In genomic region chr14:73293782-73294781, GRCh38 we compare ENCODE assay signal across 17 cellular contexts.
"Had no signal": no experiment of that assay in that cellular context is flagged by ENCODE, and none has a peak within 500 bp of the region (broad histone marks: within the 10 kb centered on the region; RNA-seq: fewer than 3 reads in every experiment).

No MANE protein-coding gene starts in this region.

- H3K27me3 Mint-ChIP-seq: activated CD4-positive, alpha-beta memory T cell treated with anti-CD3 and anti-CD28 coated beads for 36 hours; activated CD4-positive, alpha-beta T cell treated with anti-CD3 and anti-CD28 coated beads for 36 hours; stimulated activated naive CD8-positive, alpha-beta T cell treated with anti-CD3 and anti-CD28 coated beads, Interleukin-15, Interleukin-2, amounts not matched to agents 100 ng/mL and 50 ng/mL, for 24 hours; type B pancreatic cell had no signal

- H3K9me3 ChIP-seq: gastroesophageal sphincter, heart left ventricle, left ventricle myocardium inferior had no signal

- H3K27ac ChIP-seq: brain microvascular endothelial cell, gastroesophageal sphincter, heart left ventricle, left ventricle myocardium inferior had no signal

- H3K4me3 Mint-ChIP-seq: activated CD4-positive, alpha-beta memory T cell treated with anti-CD3 and anti-CD28 coated beads for 36 hours; activated CD4-positive, alpha-beta T cell treated with anti-CD3 and anti-CD28 coated beads for 36 hours; activated naive CD4-positive, alpha-beta T cell treated with anti-CD3 and anti-CD28 coated beads for 36 hours; endodermal cell; nephron progenitor cell; stimulated activated naive CD8-positive, alpha-beta T cell treated with anti-CD3 and anti-CD28 coated beads, Interleukin-15, Interleukin-2, amounts not matched to agents 100 ng/mL and 50 ng/mL, for 24 hours; T-helper 2 cell treated with Interferon-gamma antibody and Interleukin-4, amounts not matched to agents 5 μg/mL and 100 μg/mL, for 36 hours; type B pancreatic cell; WTC11 had no signal

- H3K4me1 Mint-ChIP-seq: nephron progenitor cell had no signal

- H3K27ac Mint-ChIP-seq: activated CD4-positive, alpha-beta memory T cell treated with anti-CD3 and anti-CD28 coated beads for 36 hours; activated CD4-positive, alpha-beta T cell treated with anti-CD3 and anti-CD28 coated beads for 36 hours; activated naive CD4-positive, alpha-beta T cell treated with anti-CD3 and anti-CD28 coated beads for 36 hours; endodermal cell; nephron progenitor cell; stimulated activated naive CD8-positive, alpha-beta T cell treated with anti-CD3 and anti-CD28 coated beads, Interleukin-15, Interleukin-2, amounts not matched to agents 100 ng/mL and 50 ng/mL, for 24 hours; T-helper 2 cell treated with Interferon-gamma antibody and Interleukin-4, amounts not matched to agents 5 μg/mL and 100 μg/mL, for 36 hours; WTC11 had no signal

- H3K27me3 ChIP-seq: brain microvascular endothelial cell, gastroesophageal sphincter, heart left ventricle had no signal

- DNase-seq: activated CD4-positive, alpha-beta memory T cell treated with anti-CD3 and anti-CD28 coated beads for 36 hours; activated CD4-positive, alpha-beta T cell treated with anti-CD3 and anti-CD28 coated beads for 36 hours; activated naive CD4-positive, alpha-beta T cell treated with anti-CD3 and anti-CD28 coated beads for 36 hours; brain microvascular endothelial cell; endodermal cell; heart left ventricle; left ventricle myocardium inferior; mammary epithelial cell; nephron progenitor cell; posterior cingulate gyrus; retina; stimulated activated CD4-positive, alpha-beta T cell treated with anti-CD3 and anti-CD28 coated beads, Interleukin-2, amount 100 ng/mL, for 24 hours had no signal

- H3K9me3 Mint-ChIP-seq: activated CD4-positive, alpha-beta memory T cell treated with anti-CD3 and anti-CD28 coated beads for 36 hours; activated naive CD4-positive, alpha-beta T cell treated with anti-CD3 and anti-CD28 coated beads for 36 hours; endodermal cell; nephron progenitor cell; stimulated activated naive CD8-positive, alpha-beta T cell treated with anti-CD3 and anti-CD28 coated beads, Interleukin-15, Interleukin-2, amounts not matched to agents 100 ng/mL and 50 ng/mL, for 24 hours; T-helper 2 cell treated with Interferon-gamma antibody and Interleukin-4, amounts not matched to agents 5 μg/mL and 100 μg/mL, for 36 hours; type B pancreatic cell; WTC11 had no signal

- ATAC-seq: activated CD4-positive, alpha-beta T cell treated with anti-CD3 and anti-CD28 coated beads for 36 hours; gastroesophageal sphincter; heart left ventricle; WTC11 had no signal

- H3K4me3 ChIP-seq: gastroesophageal sphincter, heart left ventricle, left ventricle myocardium inferior had no signal
